ENCODE assay signal across 20 cellular contexts in the genomic region with DNA sequence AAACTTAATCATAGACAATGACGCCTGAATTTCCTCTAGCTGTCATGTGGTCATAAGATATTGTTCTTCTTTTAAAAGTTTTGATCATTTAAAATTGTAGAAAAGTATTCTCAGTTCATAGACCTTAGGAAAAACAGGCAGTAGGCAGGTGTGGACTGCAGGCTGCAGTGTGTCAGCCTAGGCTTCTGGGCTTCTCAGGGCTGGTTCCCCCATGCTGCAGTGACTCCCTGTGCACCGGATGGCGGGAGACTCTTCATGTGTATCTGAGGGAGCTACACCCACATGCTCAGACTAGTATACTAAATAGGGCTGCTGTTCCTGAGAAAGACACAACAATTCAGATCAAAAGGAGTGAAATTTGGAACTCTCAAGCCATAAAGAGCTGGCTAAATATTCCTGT.
"Had no signal": no experiment of that assay in that cellular context is flagged by ENCODE, and none has a peak within 500 bp of the region (broad histone marks: within the 10 kb centered on the region; RNA-seq: fewer than 3 reads in every experiment).

No MANE protein-coding gene starts in this region.

- H3K4me3 ChIP-seq: prostate gland, skin epidermis, spleen, suprapubic skin, thyroid gland, vagina had no signal

- H3K9me3 ChIP-seq: prostate gland, spleen, suprapubic skin, thyroid gland, vagina had no signal

- H3K27me3 Mint-ChIP-seq: stimulated activated memory B cell treated with anti-CD40 and anti-IgM and Interleukin-4, amounts not matched to agents 10 μg/mL and 1 μg/mL and 100 μg/mL, for 72 hours had no signal

- H3K4me1 ChIP-seq: parathyroid adenoma, prostate gland, spleen, suprapubic skin, thyroid gland had no signal

- H3K36me3 Mint-ChIP-seq: immature natural killer cell; natural killer cell; stimulated activated memory B cell treated with anti-CD40 and anti-IgM and Interleukin-4, amounts not matched to agents 10 μg/mL and 1 μg/mL and 100 μg/mL, for 72 hours had no signal

- ATAC-seq: effector memory CD8-positive, alpha-beta T cell; natural killer cell; stimulated activated memory B cell treated with anti-CD40 and anti-IgM and Interleukin-4, amounts not matched to agents 10 μg/mL and 1 μg/mL and 100 μg/mL, for 72 hours; stimulated activated naive CD8-positive, alpha-beta T cell treated with anti-CD3 and anti-CD28 coated beads, Interleukin-15, Interleukin-2, amounts not matched to agents 100 U/mL and 50 U/mL, for 24 hours had no signal

- H3K27ac Mint-ChIP-seq: effector memory CD8-positive, alpha-beta T cell; immature natural killer cell; natural killer cell; stimulated activated memory B cell treated with anti-CD40 and anti-IgM and Interleukin-4, amounts not matched to agents 10 μg/mL and 1 μg/mL and 100 μg/mL, for 72 hours had no signal

- DNase-seq: cerebellar nuclear complex; cortex of kidney; effector memory CD8-positive, alpha-beta T cell; hypothalamus; immature natural killer cell; mammary epithelial cell; natural killer cell; occipital lobe; right cardiac atrium; spleen; stimulated activated CD4-positive, alpha-beta T cell treated with anti-CD3 and anti-CD28 coated beads, Interleukin-4, amount 100 ng/mL, for 4 hours; stimulated activated naive CD8-positive, alpha-beta T cell treated with anti-CD3 and anti-CD28 coated beads, Interleukin-15, Interleukin-2, amounts not matched to agents 100 U/mL and 50 U/mL, for 24 hours; thyroid gland; trophoblast cell had no signal

- H3K27ac ChIP-seq: parathyroid adenoma, prostate gland, skin epidermis, spleen, suprapubic skin, thyroid gland, vagina had no signal

- H3K27me3 ChIP-seq: spleen, suprapubic skin, thyroid gland, vagina had no signal

- H3K36me3 ChIP-seq: thyroid gland had no signal

- H3K9me3 Mint-ChIP-seq: effector memory CD8-positive, alpha-beta T cell; immature natural killer cell; natural killer cell had no signal

- H3K4me1 Mint-ChIP-seq: immature natural killer cell; natural killer cell; stimulated activated memory B cell treated with anti-CD40 and anti-IgM and Interleukin-4, amounts not matched to agents 10 μg/mL and 1 μg/mL and 100 μg/mL, for 72 hours had no signal

- H3K4me3 Mint-ChIP-seq: effector memory CD8-positive, alpha-beta T cell; immature natural killer cell; natural killer cell; stimulated activated memory B cell treated with anti-CD40 and anti-IgM and Interleukin-4, amounts not matched to agents 10 μg/mL and 1 μg/mL and 100 μg/mL, for 72 hours had no signal
